13 cellular contexts compared by ENCODE assay signal in the genomic region with DNA sequence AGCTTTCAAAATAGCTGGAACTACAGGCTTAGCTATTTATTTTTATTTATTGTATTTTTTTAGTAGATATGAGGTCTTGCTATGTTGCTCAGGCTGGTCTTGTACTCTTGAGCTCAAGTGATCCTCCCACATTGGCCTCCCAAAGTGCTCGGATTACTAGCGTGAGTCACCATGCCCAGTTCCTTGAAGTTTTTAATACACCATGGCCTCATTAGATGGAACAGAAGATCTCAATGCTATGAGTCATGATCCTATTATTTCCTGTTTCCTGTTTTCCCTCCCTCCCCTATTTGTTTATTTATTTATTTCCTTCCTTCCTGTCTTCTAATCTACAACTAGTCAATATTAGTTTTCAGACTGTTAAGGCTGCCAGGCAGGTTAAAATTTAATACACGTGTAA.
A peak's percentile ranks its signal among the peaks of the same experiment; 100 is the strongest.
DNase-seq lines count a peak whose midpoint lies in the region; ATAC-seq and TF ChIP-seq lines count a peak whose summit lies in the region.
"Had no signal": no experiment of that assay in that cellular context is flagged by ENCODE, and none has a peak within 500 bp of the region (broad histone marks: within the 10 kb centered on the region; RNA-seq: fewer than 3 reads in every experiment).

No MANE protein-coding gene starts in this region.

- no peak for ATAC-seq in Right ventricle myocardium inferior
- ATAC-seq: stimulated activated effector memory CD8-positive, alpha-beta T cell treated with anti-CD3 and anti-CD28 coated beads, Interleukin-12 subunit alpha, Interleukin-12 subunit beta, amount 100 ng/mL, for 72 hours had no signal

- no peak for TF ChIP-seq CTCF in fibroblast of villous mesenchyme (IDR thresholded peaks at IDR 0.05; ENCODE audit: insufficient read depth, low read depth, low read length)
- no peak for TF ChIP-seq CTCF in retinal pigment epithelial cell (conservative IDR thresholded peaks at IDR 0.05; ENCODE audit: low read depth, low read length)

- H3K4me3 ChIP-seq in fibroblast of villous mesenchyme (ENCODE audit: low read depth, low read length) (no peak overlapping the region), retinal pigment epithelial cell (ENCODE audit: low read length) (no peak overlapping the region)

- intact Hi-C loops in Right ventricle myocardium inferior (cut with DNase I) = no loop called here

- DNase-seq in H4 (ENCODE audit: low spot score) = peak; percentile 83
- peak; percentile 20 for DNase-seq in SK-MEL-5 (ENCODE audit: low read depth, low spot score)
- DNase-seq in fibroblast of villous mesenchyme (ENCODE audit: low read depth) = peak; percentile 79
- DNase-seq in retinal pigment epithelial cell (ENCODE audit: low read depth) = peak; percentile 50
- DNase-seq in Right ventricle myocardium inferior (ENCODE audit: missing footprints) = no peak
- DNase-seq in glomerular visceral epithelial cell (ENCODE audit: extremely low spot score) = no peak
- DNase-seq in effector CD8-positive, alpha-beta T cell (lab: John Stamatoyannopoulos, UW) = no peak
- DNase-seq in NCI-H69 (lab: John Stamatoyannopoulos, UW) = no peak
- DNase-seq: activated CD8-positive, alpha-beta memory T cell treated with anti-CD3 and anti-CD28 coated beads for 24 hours; NCI-H1105 treated with DMSO at 0.1 percent for 48 hours; NCI-H82; T-helper 1 cell had no signal

- in situ Hi-C loops in SK-MEL-5 (cut with HindIII; ENCODE audit: low pct_unique_long_range_greater_than_20kb, low sequenced_read_pairs) = no loop called here

Comparison
In these comparisons a context has a peak if more than half of its experiments do, and no peak if none do; other contexts are left out.
1. DNase-seq: peak in H4 (single experiment), SK-MEL-5 (single experiment), fibroblast of villous mesenchyme (single experiment) and retinal pigment epithelial cell (single experiment); none in Right ventricle myocardium inferior (single experiment), glomerular visceral epithelial cell (single experiment), effector CD8-positive, alpha-beta T cell (single experiment) and NCI-H69 (single experiment).